31 cellular contexts compared by ENCODE assay signal in the genomic region with DNA sequence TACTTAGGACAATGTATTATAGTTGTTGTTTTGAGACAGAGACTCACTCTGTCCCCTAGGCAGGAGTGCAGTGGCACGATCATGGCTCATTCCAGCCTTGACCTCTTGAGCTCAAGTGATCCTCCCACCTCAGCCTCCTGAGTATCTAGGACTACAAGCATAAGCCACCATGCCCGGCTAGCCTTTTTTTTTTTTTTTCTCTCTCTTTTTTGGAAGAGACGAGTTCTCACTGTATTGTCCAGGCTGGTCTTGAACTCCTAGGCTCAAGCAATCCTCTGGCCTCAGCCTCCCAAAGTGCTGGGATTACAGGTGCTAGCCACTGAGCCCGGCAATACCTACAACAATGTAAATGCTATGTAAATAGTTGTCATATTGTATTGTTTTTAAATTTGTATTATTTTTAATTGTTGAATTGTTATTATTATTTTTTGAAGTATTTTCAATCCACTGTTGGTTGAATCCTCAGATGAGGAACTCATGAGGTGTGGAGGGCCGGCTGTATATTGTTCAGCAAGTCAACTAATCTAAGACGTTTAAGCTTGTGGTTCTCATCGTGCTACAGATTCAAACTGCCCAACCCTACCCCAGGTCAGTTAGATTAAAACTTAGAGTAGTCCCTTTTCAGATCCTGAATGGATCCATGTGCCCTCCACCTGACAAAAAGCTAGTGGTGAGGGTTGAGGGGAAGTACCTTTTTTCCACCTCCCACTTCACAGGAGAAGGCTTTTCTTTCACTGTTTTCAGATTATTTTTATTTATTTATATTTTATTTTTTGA. TPM values are rescaled to one million over a fixed set of nuclear protein-coding genes. Genes with fewer than 3 reads are reported as not detected.
"Had no signal": no experiment of that assay in that cellular context is flagged by ENCODE, and none has a peak within 500 bp of the region (broad histone marks: within the 10 kb centered on the region; RNA-seq: fewer than 3 reads in every experiment).

No MANE protein-coding gene starts in this region.

- H3K9me3 ChIP-seq: stomach, suprapubic skin, testis, thoracic aorta, thyroid gland, tibial artery, tibial nerve, transverse colon, upper lobe of left lung, upper lobe of right lung, uterus, vagina had no signal

- H3K27ac ChIP-seq: stomach, suprapubic skin, testis, thoracic aorta, thyroid gland, tibial artery, tibial nerve, transverse colon, upper lobe of left lung, upper lobe of right lung, uterus, vagina had no signal

- H3K27me3 ChIP-seq: testis, thyroid gland, tibial nerve, transverse colon, upper lobe of left lung, uterus, vagina had no signal

- H3K4me1 ChIP-seq: stomach, suprapubic skin, testis, thyroid gland, tibial artery, tibial nerve, transverse colon, upper lobe of left lung, upper lobe of right lung, uterus, vagina had no signal

- DNase-seq: stimulated activated CD4-positive, alpha-beta T cell treated with anti-CD3 and anti-CD28 coated beads, Interleukin-2, amount 100 ng/mL, for 48 hours; stimulated activated CD4-positive, alpha-beta T cell treated with anti-CD3 and anti-CD28 coated beads, Interleukin-4, amount 100 ng/mL, for 1 hour; stimulated activated CD4-positive, alpha-beta T cell treated with anti-CD3 and anti-CD28 coated beads, Interleukin-4, amount 100 ng/mL, for 24 hours; stimulated activated CD4-positive, alpha-beta T cell treated with anti-CD3 and anti-CD28 coated beads, Interleukin-4, amount 100 ng/mL, for 4 hours; stimulated activated CD8-positive, alpha-beta memory T cell treated with anti-CD3 and anti-CD28 coated beads, Interleukin-4, amount 100 ng/mL, for 48 hours; stimulated activated naive B cell treated with anti-CD40 and anti-IgM and Interleukin-4, amounts not matched to agents 10 μg/mL and 1 μg/mL and 100 μg/mL, for 72 hours; stimulated activated naive CD4-positive, alpha-beta T cell; stimulated activated naive CD4-positive, alpha-beta T cell treated with Interleukin-2 at 50 U/mL for 16 hours; stimulated activated naive CD8-positive, alpha-beta T cell treated with anti-CD3 and anti-CD28 coated beads, Interleukin-15, amount 100 ng/mL, for 72 hours; stimulated activated naive CD8-positive, alpha-beta T cell treated with anti-CD3 and anti-CD28 coated beads, Interleukin-15, Interleukin-2, amounts not matched to agents 100 U/mL and 50 U/mL, for 24 hours; stomach; substantia nigra; testis; thyroid gland; tibial artery; transverse colon; trophoblast cell; upper lobe of left lung; upper lobe of right lung; uterus had no signal

- H3K36me3 ChIP-seq: stomach, suprapubic skin, thoracic aorta, thyroid gland, tibial artery, tibial nerve, transverse colon, upper lobe of left lung, upper lobe of right lung, uterus, vagina had no signal

- H3K4me3 ChIP-seq: stomach, suprapubic skin, testis, thoracic aorta, thyroid gland, tibial artery, tibial nerve, transverse colon, upper lobe of left lung, upper lobe of right lung, uterus, vagina had no signal

- FAIRE-seq: urothelium cell line had no signal

- ATAC-seq: stimulated activated effector memory CD8-positive, alpha-beta T cell treated with anti-CD3 and anti-CD28 coated beads, Interleukin-12 subunit alpha, Interleukin-12 subunit beta, amount 100 ng/mL, for 72 hours; stimulated activated memory B cell treated with anti-CD40 and anti-IgM and Interleukin-4, amounts not matched to agents 10 μg/mL and 1 μg/mL and 100 μg/mL, for 72 hours; stimulated activated naive B cell treated with anti-CD40 and anti-IgM and Interleukin-4, amounts not matched to agents 10 μg/mL and 1 μg/mL and 100 μg/mL, for 72 hours; stimulated activated naive CD8-positive, alpha-beta T cell treated with anti-CD3 and anti-CD28 coated beads, Interleukin-15, amount 100 ng/mL, for 72 hours; stimulated activated naive CD8-positive, alpha-beta T cell treated with anti-CD3 and anti-CD28 coated beads, Interleukin-15, Interleukin-2, amounts not matched to agents 100 U/mL and 50 U/mL, for 24 hours; upper lobe of right lung had no signal

RNA-seq across cellular contexts. Expression of gene ZNF280A, which starts 11.9 kb away (rescaled TPM):
- total RNA-seq: stomach, subcutaneous adipose tissue, suprapubic skin, temporal lobe, thoracic aorta, thyroid gland, transverse colon, upper lobe of left lung, upper lobe of right lung, ureter, urinary bladder, uterus, vagina had no signal
- polyA plus RNA-seq: stomach, urinary bladder had no signal

RNA-seq across cellular contexts. Expression of gene ZNF280B, which starts 23.4 kb away (rescaled TPM):
- total RNA-seq: thoracic aorta had no signal

RNA-seq across cellular contexts. Expression of gene PRAME, which starts 27.1 kb away (rescaled TPM):
- total RNA-seq: stomach, subcutaneous adipose tissue, suprapubic skin, temporal lobe, thoracic aorta, tibial nerve, upper lobe of right lung, ureter, urinary bladder, vagina had no signal
- polyA plus RNA-seq: stomach, urinary bladder had no signal
